Comparison of ENCODE assay signal across 10 cellular contexts in genomic region chr15:78265752-78266224, GRCh38. TPM values are rescaled to one million over a fixed set of nuclear protein-coding genes. Genes with fewer than 3 reads are reported as not detected.
A peak's percentile ranks its signal among the peaks of the same experiment; 100 is the strongest.
DNase-seq lines count a peak whose midpoint lies in the region; ATAC-seq, FAIRE-seq and TF ChIP-seq lines count a peak whose summit lies in the region.
"Had no signal": no experiment of that assay in that cellular context is flagged by ENCODE, and none has a peak within 500 bp of the region (broad histone marks: within the 10 kb centered on the region; RNA-seq: fewer than 3 reads in every experiment).

No MANE protein-coding gene starts in this region.

- no peaks in the 10 kb centered on the region for H3K36me3 ChIP-seq in rectal smooth muscle tissue (ENCODE audit: control insufficient read depth, insufficient read depth, low read length)
- H3K36me3 ChIP-seq: SJSA1 had no signal

- H3K27me3 Mint-ChIP-seq in activated B cell treated with CpG ODN at 0.5 μM for 24 hours = no peaks in the 10 kb centered on the region

- CTCF ChIA-PET in activated B cell treated with CpG ODN at 0.5 μM for 24 hours (lab: Charles Lee) = interaction anchor here (1.0 to 1.1 kb wide), 2 partner anchors 158 to 356 kb away, joined by 3 read pairs; no protein-coding TSS in a partner anchor

- peaks cover 17% of the 10 kb centered on the region for H3K4me1 ChIP-seq in rectal smooth muscle tissue (ENCODE audit: control insufficient read depth, insufficient read depth, low read length)
- H3K4me1 ChIP-seq: SJSA1 had no signal

- H3K4me1 Mint-ChIP-seq in activated B cell treated with CpG ODN at 0.5 μM for 24 hours = peaks cover 13% of the 10 kb centered on the region

- TF ChIP-seq POLR2A in H54 (IDR thresholded peaks at IDR 0.05; ENCODE audit: low read depth, low read length) = no peak

- POLR2A ChIA-PET in activated B cell treated with CpG ODN at 0.5 μM for 24 hours (lab: Charles Lee) = interaction anchor here (0.6 to 2.8 kb wide), 4 partner anchors 33 to 607 kb away, joined by 5 to 16 read pairs (median 8); partner anchors contain the start of genes IREB2, MORF4L1, PSMA4 and SKIC8

- no peak for TF ChIP-seq CTCF in activated B cell treated with CpG ODN at 0.5 μM for 24 hours (IDR thresholded peaks at IDR 0.05)

- H3K36me3 Mint-ChIP-seq in activated B cell treated with CpG ODN at 0.5 μM for 24 hours (ENCODE audit: low read depth) = no peaks in the 10 kb centered on the region

- DNase-seq in H54 (ENCODE audit: insufficient read length, low spot score) (peak; percentile 66), activated B cell treated with CpG ODN at 0.5 μM for 24 hours (no peak), fibroblast of gingiva (ENCODE audit: low read depth) (peak; percentile 8), NCI-H2029 treated with DMSO at 0.1 percent for 48 hours (lab: John Stamatoyannopoulos, UW) (no peak), NCI-H128 (lab: John Stamatoyannopoulos, UW; ENCODE audit: unreplicated experiment) (no peak)
- no peak for DNase-seq in central memory CD4-positive, alpha-beta T cell
- DNase-seq in stimulated activated CD4-positive, alpha-beta T cell treated with anti-CD3 and anti-CD28 coated beads, Interleukin-15, amount 100 ng/mL, for 24 hours = no peak

- H3K4me3 Mint-ChIP-seq in activated B cell treated with CpG ODN at 0.5 μM for 24 hours = peak overlapping the region; percentile 84

- no peak for ATAC-seq in activated B cell treated with CpG ODN at 0.5 μM for 24 hours (ENCODE audit: low read depth)

- peak overlapping the region; percentile 77 for H3K4me3 ChIP-seq in rectal smooth muscle tissue (ENCODE audit: low read length)
- H3K4me3 ChIP-seq: SJSA1 had no signal

- no peaks in the 10 kb centered on the region for H3K27me3 ChIP-seq in rectal smooth muscle tissue (ENCODE audit: control insufficient read depth, insufficient read depth, low read length)

- no peaks in the 10 kb centered on the region for H3K9me3 Mint-ChIP-seq in activated B cell treated with CpG ODN at 0.5 μM for 24 hours

- intact Hi-C loops in activated B cell treated with CpG ODN at 0.5 μM for 24 hours (cut with micrococcal nuclease) = loop anchor here (2.0 to 10.0 kb wide), 2 partner anchors 33 to 159 kb away; partner anchors contain the start of gene SKIC8

- no peak overlapping the region for H3K9ac ChIP-seq in rectal smooth muscle tissue (ENCODE audit: low read length)

- H3K27ac Mint-ChIP-seq in activated B cell treated with CpG ODN at 0.5 μM for 24 hours = peak overlapping the region; percentile 14

- peak overlapping the region; percentile 68 for H3K27ac ChIP-seq in rectal smooth muscle tissue (ENCODE audit: low read depth, low read length)
- H3K27ac ChIP-seq: HL-60, SJSA1 had no signal

- FAIRE-seq in H54 (lab: Jason Lieb, UNC) = no peak

RNA-seq across cellular contexts. Expression of gene DNAJA4, which starts 1.4 kb away (rescaled TPM):
- total RNA-seq in activated B cell treated with CpG ODN at 0.5 μM for 24 hours = 18.8 and 22.3 TPM in 2 replicates

RNA-seq across cellular contexts. Expression of gene ACSBG1, which starts 31.4 kb away (rescaled TPM):
- total RNA-seq in activated B cell treated with CpG ODN at 0.5 μM for 24 hours = 0.07 and 0.15 TPM in 2 replicates
- total RNA-seq: SJSA1 had no signal

RNA-seq across cellular contexts. Expression of gene SKIC8, which starts 33.6 kb away (rescaled TPM):
- 43.2 and 46.0 TPM in 2 replicates for total RNA-seq in activated B cell treated with CpG ODN at 0.5 μM for 24 hours

Comparison
In these comparisons a context has a peak if more than half of its experiments do, and no peak if none do; other contexts are left out.
1. DNase-seq: peak in H54 (single experiment) and fibroblast of gingiva (single experiment); none in activated B cell treated with CpG ODN at 0.5 μM for 24 hours (single experiment), NCI-H2029 treated with DMSO at 0.1 percent for 48 hours (single experiment), NCI-H128 (single experiment), central memory CD4-positive, alpha-beta T cell (single experiment) and stimulated activated CD4-positive, alpha-beta T cell treated with anti-CD3 and anti-CD28 coated beads, Interleukin-15, amount 100 ng/mL, for 24 hours (single experiment).